12 cellular contexts compared by ENCODE assay signal in the genomic region with DNA sequence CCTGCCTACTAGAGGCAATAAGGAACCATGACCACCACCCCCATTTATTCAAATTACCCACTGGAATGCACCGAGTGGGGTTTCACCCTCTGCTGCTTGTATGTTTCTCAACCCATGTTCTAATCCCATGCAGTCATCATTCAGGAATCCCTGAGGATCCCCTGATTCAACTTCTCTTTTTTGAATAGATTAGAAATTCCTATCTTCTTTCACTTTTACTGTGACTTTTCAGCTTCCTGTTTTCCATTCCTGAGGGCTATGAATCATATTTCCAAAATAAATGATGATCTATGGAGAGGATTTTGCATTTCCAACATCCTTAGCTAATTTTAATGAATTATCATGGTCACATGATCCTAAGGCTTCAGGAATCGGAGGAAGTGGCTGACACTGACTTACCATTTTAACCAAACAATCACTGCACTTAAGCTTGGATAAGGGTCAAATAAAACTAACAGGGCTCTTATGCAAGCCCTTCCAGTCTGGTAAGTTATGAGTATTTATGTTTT. TPM values are rescaled to one million over a fixed set of nuclear protein-coding genes. Genes with fewer than 3 reads are reported as not detected.
A peak's percentile ranks its signal among the peaks of the same experiment; 100 is the strongest.
DNase-seq lines count a peak whose midpoint lies in the region; ATAC-seq and TF ChIP-seq lines count a peak whose summit lies in the region.
"Had no signal": no experiment of that assay in that cellular context is flagged by ENCODE, and none has a peak within 500 bp of the region (broad histone marks: within the 10 kb centered on the region; RNA-seq: fewer than 3 reads in every experiment).

No MANE protein-coding gene starts in this region.

- WGBS in heart right ventricle, 2 donors = 41 to 49% methylated on average over 2 of the region's 2 CpGs
- 19 to 23% methylated on average over 2 of the region's 2 CpGs for WGBS in lower leg skin, 2 donors

- POLR2A ChIA-PET in activated B cell treated with CpG ODN at 0.5 μM for 24 hours (lab: Charles Lee) = interaction anchor here (0.6 to 1.1 kb wide), 3 partner anchors 78 to 218 kb away, joined by 3 to 4 read pairs (median 4); partner anchors contain the start of gene ANAPC5

- no peaks in the 10 kb centered on the region for H3K27me3 Mint-ChIP-seq in activated B cell treated with CpG ODN at 0.5 μM for 24 hours
- H3K27me3 Mint-ChIP-seq: activated naive CD4-positive, alpha-beta T cell treated with anti-CD3 and anti-CD28 coated beads, Interleukin-2, amount 50 U/mL, for 24 hours had no signal

- no peak overlapping the region for H3K27ac Mint-ChIP-seq in activated B cell treated with CpG ODN at 0.5 μM for 24 hours
- H3K27ac Mint-ChIP-seq: activated naive CD4-positive, alpha-beta T cell treated with anti-CD3 and anti-CD28 coated beads, Interleukin-2, amount 50 U/mL, for 24 hours had no signal

- no peak overlapping the region for H3K4me3 Mint-ChIP-seq in activated B cell treated with CpG ODN at 0.5 μM for 24 hours
- H3K4me3 Mint-ChIP-seq: activated naive CD4-positive, alpha-beta T cell treated with anti-CD3 and anti-CD28 coated beads, Interleukin-2, amount 50 U/mL, for 24 hours had no signal

- H3K27me3 ChIP-seq in heart right ventricle = no peaks in the 10 kb centered on the region
- H3K27me3 ChIP-seq in right atrium auricular region = no peaks in the 10 kb centered on the region
- H3K27me3 ChIP-seq in upper lobe of right lung = no peaks in the 10 kb centered on the region
- H3K27me3 ChIP-seq: BLaER1 had no signal

- H3K36me3 ChIP-seq in heart right ventricle (no peaks in the 10 kb centered on the region), right atrium auricular region (no peaks in the 10 kb centered on the region), upper lobe of right lung (no peaks in the 10 kb centered on the region)
- H3K36me3 ChIP-seq: BLaER1 had no signal

- TF ChIP-seq CTCF in heart right ventricle (IDR thresholded peaks at IDR 0.05) (no peak), right atrium auricular region (IDR thresholded peaks at IDR 0.05) (no peak), activated B cell treated with CpG ODN at 0.5 μM for 24 hours (IDR thresholded peaks at IDR 0.05) (no peak), upper lobe of right lung (IDR thresholded peaks at IDR 0.05) (no peak), lower leg skin (IDR thresholded peaks at IDR 0.05) (no peak)

- CTCF ChIA-PET in activated B cell treated with CpG ODN at 0.5 μM for 24 hours (lab: Charles Lee) = no interaction called here

- H3K27ac ChIP-seq in heart right ventricle = peak overlapping the region in 4 of 10 donors; percentile 37 to 75 (median 46)
- peak overlapping the region in 1 of 2 donors; percentile 34 for H3K27ac ChIP-seq in right atrium auricular region
- peak overlapping the region; percentile 3 for H3K27ac ChIP-seq in upper lobe of right lung
- H3K27ac ChIP-seq: BLaER1, HL-60 had no signal

- ATAC-seq in heart right ventricle (peak in 6 of 8 donors; percentile 37 to 80 (median 46)), activated B cell treated with CpG ODN at 0.5 μM for 24 hours (ENCODE audit: low read depth) (peak; percentile 68), upper lobe of right lung (peak; percentile 84), GM18520 (IDR thresholded peaks at IDR 0.05; ENCODE audit: unreplicated experiment) (no peak)

- no peak for DNase-seq in heart right ventricle
- no peak for DNase-seq in right atrium auricular region (ENCODE audit: low spot score)
- no peak for DNase-seq in activated B cell treated with CpG ODN at 0.5 μM for 24 hours
- DNase-seq in hepatic stellate cell (ENCODE audit: low spot score) = peak; percentile 94
- DNase-seq in upper lobe of right lung = no peak
- no peak for DNase-seq in lower leg skin (ENCODE audit: low spot score in 2 of 2)
- DNase-seq in NCI-H526 treated with DMSO at 0.1 percent for 48 hours (lab: John Stamatoyannopoulos, UW) = no peak
- DNase-seq: RPMI8226 had no signal

- H3K4me3 ChIP-seq in heart right ventricle (no peak overlapping the region), right atrium auricular region (no peak overlapping the region), upper lobe of right lung (no peak overlapping the region), lower leg skin (ENCODE audit: low read depth, poor library complexity, severe bottlenecking) (no peak overlapping the region)
- H3K4me3 ChIP-seq: BLaER1 had no signal

- peaks cover 14% of the 10 kb centered on the region for H3K4me1 Mint-ChIP-seq in activated B cell treated with CpG ODN at 0.5 μM for 24 hours
- H3K4me1 Mint-ChIP-seq: activated naive CD4-positive, alpha-beta T cell treated with anti-CD3 and anti-CD28 coated beads, Interleukin-2, amount 50 U/mL, for 24 hours had no signal

- no peak for TF ChIP-seq POLR2A in lower leg skin (IDR thresholded peaks at IDR 0.05)

- intact Hi-C loops in heart right ventricle (cut with DNase I) (loop anchor here in 1 of 10 donors (10.0 kb wide), 1 partner anchor 66 kb away; no protein-coding TSS in a partner anchor), activated B cell treated with CpG ODN at 0.5 μM for 24 hours (cut with micrococcal nuclease) (no loop called here), upper lobe of right lung (cut with DNase I) (no loop called here), lower leg skin (cut with DNase I; ENCODE audit: low total_unique reads) (no loop called here)

- no peaks in the 10 kb centered on the region for H3K36me3 Mint-ChIP-seq in activated B cell treated with CpG ODN at 0.5 μM for 24 hours (ENCODE audit: low read depth)

- H3K9me3 ChIP-seq in heart right ventricle (no peaks in the 10 kb centered on the region), right atrium auricular region (no peaks in the 10 kb centered on the region), upper lobe of right lung (no peaks in the 10 kb centered on the region)
- H3K9me3 ChIP-seq: BLaER1 had no signal

- no peaks in the 10 kb centered on the region for H3K9me3 Mint-ChIP-seq in activated B cell treated with CpG ODN at 0.5 μM for 24 hours
- H3K9me3 Mint-ChIP-seq: activated naive CD4-positive, alpha-beta T cell treated with anti-CD3 and anti-CD28 coated beads, Interleukin-2, amount 50 U/mL, for 24 hours had no signal

- H3K4me1 ChIP-seq in heart right ventricle (peaks cover 0 to 28% (median 0%) of the 10 kb centered on the region in 9 donors), right atrium auricular region (no peaks in the 10 kb centered on the region), upper lobe of right lung (peaks cover 8% of the 10 kb centered on the region)

RNA-seq across cellular contexts. Expression of gene P2RX4, which starts 19.4 kb away (rescaled TPM):
- total RNA-seq in heart right ventricle = 10 to 100 TPM in 1 of 10 donors, 1 to 10 TPM in 9; 3.7 to 12.6 (median 5.5) TPM
- polyA plus RNA-seq in heart right ventricle = 10 to 100 TPM in 1 of 2 donors, 1 to 10 TPM in 1; 4.4 to 10.6 TPM
- 10 to 100 TPM; 21.8 to 21.9 TPM for total RNA-seq in right atrium auricular region
- total RNA-seq in activated B cell treated with CpG ODN at 0.5 μM for 24 hours = 17.0 and 19.5 TPM in 2 replicates
- total RNA-seq in upper lobe of right lung = 55.8 TPM
- total RNA-seq in lower leg skin = 10 to 100 TPM; 19.4 to 38.0 (median 24.2) TPM

RNA-seq across cellular contexts. Expression of gene P2RX7, which starts 57.9 kb away (rescaled TPM):
- 1 to 10 TPM in 9 of 10 donors, under 1 TPM in 1; 0.52 to 7.0 (median 1.6) TPM for total RNA-seq in heart right ventricle
- polyA plus RNA-seq in heart right ventricle = 1 to 10 TPM in 1 of 2 donors, under 1 TPM in 1; 0.25 to 3.2 TPM
- 1 to 10 TPM; 1.3 to 1.9 TPM for total RNA-seq in right atrium auricular region
- 2.7 and 5.3 TPM in 2 replicates for total RNA-seq in activated B cell treated with CpG ODN at 0.5 μM for 24 hours
- 20.1 TPM for total RNA-seq in upper lobe of right lung
- total RNA-seq in lower leg skin = 10 to 100 TPM in 3 of 4 donors, 1 to 10 TPM in 1; 9.8 to 38.6 (median 24.4) TPM
